19 cellular contexts compared by ENCODE assay signal in genomic region chr15:96504371-96504770, GRCh38.
DNase-seq lines count a peak whose midpoint lies in the region; ATAC-seq and TF ChIP-seq lines count a peak whose summit lies in the region.
"Had no signal": no experiment of that assay in that cellular context is flagged by ENCODE, and none has a peak within 500 bp of the region (broad histone marks: within the 10 kb centered on the region; RNA-seq: fewer than 3 reads in every experiment).

No MANE protein-coding gene starts in this region.

- no peak for TF ChIP-seq EP300 in esophagus muscularis mucosa (IDR thresholded peaks at IDR 0.05)

- WGBS in esophagus muscularis mucosa = 71% methylated on average over 4 of the region's 4 CpGs

- H3K27ac ChIP-seq in esophagus muscularis mucosa (replicated peaks in 1 of 4) (no peak overlapping the region), WERI-Rb-1 (no peak overlapping the region)
- H3K27ac ChIP-seq: BLaER1 had no signal

- no peaks in the 10 kb centered on the region for H3K27me3 ChIP-seq in esophagus muscularis mucosa
- peaks cover 64% of the 10 kb centered on the region for H3K27me3 ChIP-seq in WERI-Rb-1 (ENCODE audit: insufficient read depth, low read depth, severe bottlenecking)
- H3K27me3 ChIP-seq: BE2C, BLaER1 had no signal

- TF ChIP-seq CTCF in esophagus muscularis mucosa (IDR thresholded peaks at IDR 0.05) = no peak
- no peak for TF ChIP-seq CTCF in WERI-Rb-1 (IDR thresholded peaks at IDR 0.05; ENCODE audit: low read depth, low read length)

- intact Hi-C loops in esophagus muscularis mucosa (cut with DNase I) = no loop called here

- no peaks in the 10 kb centered on the region for H3K36me3 ChIP-seq in esophagus muscularis mucosa
- H3K36me3 ChIP-seq in WERI-Rb-1 = no peaks in the 10 kb centered on the region
- H3K36me3 ChIP-seq: BE2C, BLaER1 had no signal

- no peaks in the 10 kb centered on the region for H3K4me1 ChIP-seq in esophagus muscularis mucosa
- H3K4me1 ChIP-seq: BE2C, BLaER1 had no signal

- H3K4me3 ChIP-seq in esophagus muscularis mucosa (no peak overlapping the region), WERI-Rb-1 (ENCODE audit: low read depth, low read length) (no peak overlapping the region)
- H3K4me3 ChIP-seq: BLaER1 had no signal

- DNase-seq in OCI-M1 (lab: John Stamatoyannopoulos, UW) = peak; percentile 9
- DNase-seq in esophagus muscularis mucosa (ENCODE audit: extremely low spot score) = peak; percentile 37
- DNase-seq in WERI-Rb-1 = no peak
- DNase-seq in NCI-H2081 treated with DMSO at 0.1 percent for 48 hours (lab: John Stamatoyannopoulos, UW) = no peak
- DNase-seq: 8988T; ACHN; BE2C; C1 segment of cervical spinal cord; CD4-positive, alpha-beta memory T cell; CD4-positive, CD25-positive, alpha-beta regulatory T cell; CD8-positive, alpha-beta memory T cell; COR-L47; DMS 273 treated with DMSO at 0.1 percent for 48 hours; DMS153; DMS53; DMS79; GF-D8 had no signal

- no peak for TF ChIP-seq POLR2A in esophagus muscularis mucosa (IDR thresholded peaks at IDR 0.05; ENCODE audit: low read depth)

- ATAC-seq in HG03521 (IDR thresholded peaks at IDR 0.05; ENCODE audit: unreplicated experiment) = no peak

- H3K9me3 ChIP-seq in esophagus muscularis mucosa (no peaks in the 10 kb centered on the region), WERI-Rb-1 (ENCODE audit: severe bottlenecking) (no peaks in the 10 kb centered on the region)
- H3K9me3 ChIP-seq: BE2C, BLaER1 had no signal

Comparison
In these comparisons a context has a peak if more than half of its experiments do, and no peak if none do; other contexts are left out.
1. DNase-seq: peak in OCI-M1 (single experiment) and esophagus muscularis mucosa (single experiment); none in WERI-Rb-1 (single experiment) and NCI-H2081 treated with DMSO at 0.1 percent for 48 hours (single experiment).